In the genomic region with DNA sequence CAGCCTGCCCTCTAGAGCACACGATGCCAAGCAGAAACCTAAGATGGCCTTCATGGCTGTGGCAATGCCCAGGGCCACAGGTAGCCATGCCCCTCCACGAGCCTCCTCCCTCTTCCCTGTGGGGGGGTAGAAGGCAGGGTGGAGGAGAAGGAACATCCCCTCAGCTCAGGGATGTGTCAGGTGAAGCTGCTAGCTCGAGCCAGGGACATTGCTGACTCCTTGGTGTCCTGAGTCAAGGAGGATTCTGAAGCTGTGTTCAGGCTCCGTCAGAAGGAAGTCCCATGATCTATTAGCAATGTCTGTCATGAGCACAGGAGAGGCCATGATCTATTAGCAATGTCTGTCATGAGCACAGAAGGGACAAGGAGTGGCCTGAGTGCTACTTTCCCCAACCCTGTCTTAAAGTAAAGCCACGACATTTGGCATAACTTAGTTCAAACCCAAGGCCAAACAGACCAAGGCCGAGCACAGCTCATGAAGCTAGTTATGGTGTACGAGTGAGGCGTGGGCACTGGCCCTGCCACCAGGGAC, we compare ENCODE assay signal across 21 cellular contexts.
A peak's percentile ranks its signal among the peaks of the same experiment; 100 is the strongest.
DNase-seq lines count a peak whose midpoint lies in the region; ATAC-seq, FAIRE-seq and TF ChIP-seq lines count a peak whose summit lies in the region.
"Had no signal": no experiment of that assay in that cellular context is flagged by ENCODE, and none has a peak within 500 bp of the region (broad histone marks: within the 10 kb centered on the region; RNA-seq: fewer than 3 reads in every experiment).

No MANE protein-coding gene starts in this region.

- peak overlapping the region; percentile 45 for H3K27ac ChIP-seq in OCI-LY1 (ENCODE audit: low read depth, low read length, poor library complexity, severe bottlenecking)
- H3K27ac ChIP-seq in breast epithelium, result peak overlapping the region; percentile 7 to 72

- H3K4me1 Mint-ChIP-seq in mesothelial cell of epicardium, result peaks cover 9% of the 10 kb centered on the region
- H3K4me1 Mint-ChIP-seq in activated T-cell treated with anti-CD3 and anti-CD28 coated beads, Interleukin-2, amount 50 U/mL, for 72 hours (ENCODE audit: low read depth), result peaks cover 9% of the 10 kb centered on the region
- H3K4me1 Mint-ChIP-seq: CD4-positive, CD25-positive, alpha-beta regulatory T cell had no signal

- intact Hi-C loops in breast epithelium (cut with DNase I; ENCODE audit: low total_unique reads), result no loop called here

- no peak for TF ChIP-seq CTCF in OCI-LY1 (IDR thresholded peaks at IDR 0.05; ENCODE audit: low read length)
- TF ChIP-seq CTCF in breast epithelium (IDR thresholded peaks at IDR 0.05), result no peak
- no peak for TF ChIP-seq CTCF in mesothelial cell of epicardium (IDR thresholded peaks at IDR 0.05; ENCODE audit: unreplicated experiment)

- no peak for ATAC-seq in activated T-cell treated with anti-CD3 and anti-CD28 coated beads, Interleukin-2, amount 50 U/mL, for 72 hours (replicated peaks in 1 of 2)
- no peak for ATAC-seq in GM19463 (IDR thresholded peaks at IDR 0.05; ENCODE audit: unreplicated experiment)

- no peaks in the 10 kb centered on the region for H3K9me3 ChIP-seq in OCI-LY1 (ENCODE audit: low read length)
- H3K9me3 ChIP-seq in breast epithelium, result no peaks in the 10 kb centered on the region
- H3K9me3 ChIP-seq: Caco-2, MG63 had no signal

- peak; percentile 52 for FAIRE-seq in urothelium cell line (lab: Jason Lieb, UNC)
- FAIRE-seq: GM19239 had no signal

- no peak overlapping the region for H2AFZ ChIP-seq in OCI-LY1 (ENCODE audit: low read length)

- peaks cover 2% of the 10 kb centered on the region for H3K36me3 Mint-ChIP-seq in mesothelial cell of epicardium
- H3K36me3 Mint-ChIP-seq in activated T-cell treated with anti-CD3 and anti-CD28 coated beads, Interleukin-2, amount 50 U/mL, for 72 hours (ENCODE audit: insufficient read depth in 2 of 2), result no peaks in the 10 kb centered on the region
- H3K36me3 Mint-ChIP-seq: CD4-positive, CD25-positive, alpha-beta regulatory T cell had no signal

- no peaks in the 10 kb centered on the region; the same call in 1 of the 2 replicates for H3F3A ChIP-seq in OCI-LY1 (ENCODE audit: insufficient read depth, low read length)

- H3K36me3 ChIP-seq in OCI-LY1 (ENCODE audit: insufficient read depth, low read length), result peaks cover 97% of the 10 kb centered on the region
- no peaks in the 10 kb centered on the region for H3K36me3 ChIP-seq in breast epithelium
- H3K36me3 ChIP-seq: MG63 had no signal

- H3K27me3 ChIP-seq in OCI-LY1 (ENCODE audit: insufficient read depth, low read length), result no peaks in the 10 kb centered on the region
- no peaks in the 10 kb centered on the region for H3K27me3 ChIP-seq in breast epithelium
- H3K27me3 ChIP-seq: MG63 had no signal

- H3K27ac Mint-ChIP-seq in mesothelial cell of epicardium, result peak overlapping the region; percentile 9
- H3K27ac Mint-ChIP-seq in activated T-cell treated with anti-CD3 and anti-CD28 coated beads, Interleukin-2, amount 50 U/mL, for 72 hours, result no peak overlapping the region

- no peaks in the 10 kb centered on the region for H3K79me2 ChIP-seq in OCI-LY1 (ENCODE audit: insufficient read depth, low read length)

- H4K20me1 ChIP-seq in OCI-LY1 (ENCODE audit: insufficient read depth, low read length), result no peaks in the 10 kb centered on the region

- no peak overlapping the region for H3K4me3 ChIP-seq in OCI-LY1 (ENCODE audit: low read depth, low read length, poor library complexity, severe bottlenecking)
- H3K4me3 ChIP-seq in breast epithelium, result peak overlapping the region in 1 of 3 donors; percentile 53
- H3K4me3 ChIP-seq: MG63 had no signal

- no peak for TF ChIP-seq POLR2A in breast epithelium (IDR thresholded peaks at IDR 0.05)

- no peaks in the 10 kb centered on the region for H3K9me2 ChIP-seq in OCI-LY1 (ENCODE audit: low read depth, low read length)

- H3K27me3 Mint-ChIP-seq in mesothelial cell of epicardium (ENCODE audit: low read depth), result no peaks in the 10 kb centered on the region
- peaks cover 7% of the 10 kb centered on the region for H3K27me3 Mint-ChIP-seq in activated T-cell treated with anti-CD3 and anti-CD28 coated beads, Interleukin-2, amount 50 U/mL, for 72 hours (ENCODE audit: low read depth)
- H3K27me3 Mint-ChIP-seq: CD4-positive, CD25-positive, alpha-beta regulatory T cell had no signal

- H3K4me1 ChIP-seq in OCI-LY1 (ENCODE audit: insufficient read depth, low read length, severe bottlenecking) (peaks cover 12% of the 10 kb centered on the region), breast epithelium (no peaks in the 10 kb centered on the region)
- H3K4me1 ChIP-seq: Caco-2 had no signal

- no peak overlapping the region for H3K4me3 Mint-ChIP-seq in mesothelial cell of epicardium
- no peak overlapping the region for H3K4me3 Mint-ChIP-seq in activated T-cell treated with anti-CD3 and anti-CD28 coated beads, Interleukin-2, amount 50 U/mL, for 72 hours
- H3K4me3 Mint-ChIP-seq: CD4-positive, CD25-positive, alpha-beta regulatory T cell had no signal

- H3K9me3 Mint-ChIP-seq in mesothelial cell of epicardium, result no peaks in the 10 kb centered on the region
- H3K9me3 Mint-ChIP-seq in activated T-cell treated with anti-CD3 and anti-CD28 coated beads, Interleukin-2, amount 50 U/mL, for 72 hours, result no peaks in the 10 kb centered on the region

- no peak overlapping the region for H3K9ac ChIP-seq in OCI-LY1 (ENCODE audit: low read length)

- no peak overlapping the region for H3K4me2 ChIP-seq in OCI-LY1 (ENCODE audit: low read length)

- DNase-seq in breast epithelium (ENCODE audit: low spot score in 2 of 2) (no peak), mesothelial cell of epicardium (ENCODE audit: low spot score in 2 of 2, unreplicated experiment in 2 of 2) (no peak), urothelium cell line (ENCODE audit: low spot score) (no peak), CD1c-positive myeloid dendritic cell (ENCODE audit: extremely low spot score) (no peak)
- DNase-seq in activated T-cell treated with anti-CD3 and anti-CD28 coated beads, Interleukin-2, amount 50 U/mL, for 72 hours, result no peak
- DNase-seq: Caco-2; CD4-positive, CD25-positive, alpha-beta regulatory T cell; GDM1; IMR-90; Karpas-422; MG63; NCI-H1048; NCI-H1436; NCI-H1930; NCI-H226; NCI-H524; NCI-H82; RPMI8226 had no signal
